ENCODE assay signal across 1 cellular context in the genomic region with DNA sequence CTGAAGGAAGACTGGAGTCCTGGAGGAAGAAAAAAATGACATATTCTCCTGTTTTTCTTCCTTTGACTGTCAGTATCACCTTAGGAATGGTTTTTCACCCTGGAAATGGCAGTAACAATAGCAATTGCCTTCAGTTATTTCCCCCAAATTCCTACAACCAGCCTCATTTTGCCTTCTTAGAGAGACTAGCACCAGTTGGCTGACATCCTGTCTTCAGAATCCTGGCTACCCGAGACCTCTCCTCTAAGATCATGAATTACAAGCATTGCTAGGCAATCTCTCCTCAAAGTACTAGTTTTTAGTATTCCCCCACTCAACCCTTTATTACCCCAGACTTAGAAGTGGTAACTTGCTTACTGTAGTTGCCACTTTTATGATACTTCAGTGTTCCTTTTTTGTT.
TF ChIP-seq lines count a peak whose summit lies in the region.

No MANE protein-coding gene starts in this region.

TF ChIP-seq in WTC11, 78 proteins besides CTCF, POLR2A, EP300 and RAD21 (continued from another document):
- TF ChIP-seq, protein P1, sequence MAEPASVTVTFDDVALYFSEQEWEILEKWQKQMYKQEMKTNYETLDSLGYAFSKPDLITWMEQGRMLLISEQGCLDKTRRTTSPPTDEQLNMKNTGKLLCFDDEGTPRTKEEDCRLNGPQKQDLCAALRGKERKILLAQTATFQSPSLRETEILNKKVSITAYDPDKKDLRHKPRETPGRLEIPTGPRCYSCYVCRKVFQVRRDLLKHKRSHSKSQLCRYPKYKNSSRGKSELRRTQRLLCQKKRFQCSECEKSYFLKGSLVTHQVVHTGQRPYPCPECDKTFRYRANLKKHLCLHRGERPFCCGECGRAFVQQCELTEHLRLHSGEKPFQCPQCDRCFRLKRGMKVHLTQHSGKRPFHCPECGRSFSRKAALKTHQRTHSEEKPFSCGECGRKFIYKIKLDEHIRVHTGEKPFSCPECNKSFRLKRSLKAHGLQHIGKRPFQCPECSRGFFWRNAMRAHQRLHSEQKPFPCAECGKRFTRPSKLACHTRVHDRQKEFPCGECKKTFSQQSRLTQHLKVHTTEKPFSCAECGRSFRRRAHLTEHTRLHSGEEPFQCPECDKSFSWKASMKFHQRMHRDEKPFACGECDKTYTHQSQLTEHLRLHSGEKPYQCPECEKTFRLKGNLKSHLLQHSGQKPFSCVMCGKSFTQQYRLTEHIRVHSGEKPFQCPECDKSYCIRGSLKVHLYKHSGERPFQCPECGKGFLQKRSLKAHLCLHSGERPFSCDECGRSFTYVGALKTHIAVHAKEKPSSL (CRISPR knock-in tag; conservative IDR thresholded peaks at IDR 0.05): no peak
- TF ChIP-seq CREB1 (CRISPR knock-in tag; IDR thresholded peaks at IDR 0.05) (no peak), E2F4 (CRISPR knock-in tag; IDR thresholded peaks at IDR 0.05; ENCODE audit: borderline replicate concordance, low read depth) (no peak), NFATC4 (CRISPR knock-in tag; IDR thresholded peaks at IDR 0.05) (no peak), USF2 (CRISPR knock-in tag; IDR thresholded peaks at IDR 0.05) (no peak), GABPB1 (CRISPR knock-in tag; IDR thresholded peaks at IDR 0.05) (no peak), ELF4 (CRISPR knock-in tag; IDR thresholded peaks at IDR 0.05; ENCODE audit: low read depth) (no peak), MLX (CRISPR knock-in tag; IDR thresholded peaks at IDR 0.05) (no peak)
